2 cellular contexts compared by ENCODE assay signal in the genomic region with DNA sequence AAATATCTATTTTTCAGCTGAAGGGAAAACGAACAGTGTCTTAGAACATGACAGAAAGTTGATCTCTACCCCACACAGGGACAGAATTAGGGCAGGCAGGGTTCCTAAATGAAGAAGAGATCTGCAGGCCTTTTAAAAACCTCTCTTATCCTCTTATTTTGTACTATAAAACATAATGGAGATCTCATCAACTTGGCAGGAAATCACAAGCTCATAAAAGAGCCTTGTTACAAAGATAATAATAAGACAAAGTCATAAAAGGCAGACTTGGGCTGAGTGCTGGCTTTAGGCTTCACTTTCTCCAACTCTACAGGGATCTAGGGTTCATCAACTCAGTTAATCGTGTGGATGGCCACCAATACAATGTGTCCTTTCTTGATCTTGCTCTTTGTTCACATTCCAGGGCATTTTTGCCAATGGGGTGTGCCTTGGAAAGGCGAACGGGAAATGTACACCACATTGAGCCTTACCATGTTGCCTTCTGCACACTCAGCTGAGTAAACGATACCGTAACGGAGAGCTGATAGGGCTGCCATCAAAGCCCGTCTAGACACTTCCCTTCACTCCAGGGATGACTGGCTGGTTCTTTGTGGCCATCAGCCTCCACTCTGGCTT.
TF ChIP-seq lines count a peak whose summit lies in the region.

No MANE protein-coding gene starts in this region.

TF ChIP-seq in H1, 55 proteins besides CTCF, POLR2A, EP300 and RAD21 (continues in another document):
- no peak for TF ChIP-seq CHD1 (IDR thresholded peaks at IDR 0.05; ENCODE audit: low read depth, low read length)
- no peak for TF ChIP-seq HDAC2 (IDR thresholded peaks at IDR 0.05; ENCODE audit: borderline replicate concordance in 1 of 2, low read depth in 2 of 2, low read length in 2 of 2)
- TF ChIP-seq MAX (IDR thresholded peaks at IDR 0.05) = no peak
- TF ChIP-seq RXRA (IDR thresholded peaks at IDR 0.05; ENCODE audit: insufficient read depth, low read depth, low read length) = no peak
- TF ChIP-seq NANOG (IDR thresholded peaks at IDR 0.05; ENCODE audit: insufficient read depth, low read depth, low read length, poor library complexity, severe bottlenecking) = no peak
- no peak for TF ChIP-seq EZH2 (IDR thresholded peaks at IDR 0.05; ENCODE audit: low read depth, low read length, severe bottlenecking)
- no peak for TF ChIP-seq SRF (IDR thresholded peaks at IDR 0.05; ENCODE audit: low read depth, low read length)
- no peak for TF ChIP-seq POLR2AphosphoS5 (IDR thresholded peaks at IDR 0.05; ENCODE audit: low read depth, low read length)
- TF ChIP-seq TEAD4 (IDR thresholded peaks at IDR 0.05; ENCODE audit: low read depth, low read length) = no peak
- TF ChIP-seq KDM1A (IDR thresholded peaks at IDR 0.05; ENCODE audit: borderline replicate concordance, low read length) = no peak
- no peak for TF ChIP-seq TBP (IDR thresholded peaks at IDR 0.05; ENCODE audit: low read depth, low read length)
- TF ChIP-seq, protein P1, sequence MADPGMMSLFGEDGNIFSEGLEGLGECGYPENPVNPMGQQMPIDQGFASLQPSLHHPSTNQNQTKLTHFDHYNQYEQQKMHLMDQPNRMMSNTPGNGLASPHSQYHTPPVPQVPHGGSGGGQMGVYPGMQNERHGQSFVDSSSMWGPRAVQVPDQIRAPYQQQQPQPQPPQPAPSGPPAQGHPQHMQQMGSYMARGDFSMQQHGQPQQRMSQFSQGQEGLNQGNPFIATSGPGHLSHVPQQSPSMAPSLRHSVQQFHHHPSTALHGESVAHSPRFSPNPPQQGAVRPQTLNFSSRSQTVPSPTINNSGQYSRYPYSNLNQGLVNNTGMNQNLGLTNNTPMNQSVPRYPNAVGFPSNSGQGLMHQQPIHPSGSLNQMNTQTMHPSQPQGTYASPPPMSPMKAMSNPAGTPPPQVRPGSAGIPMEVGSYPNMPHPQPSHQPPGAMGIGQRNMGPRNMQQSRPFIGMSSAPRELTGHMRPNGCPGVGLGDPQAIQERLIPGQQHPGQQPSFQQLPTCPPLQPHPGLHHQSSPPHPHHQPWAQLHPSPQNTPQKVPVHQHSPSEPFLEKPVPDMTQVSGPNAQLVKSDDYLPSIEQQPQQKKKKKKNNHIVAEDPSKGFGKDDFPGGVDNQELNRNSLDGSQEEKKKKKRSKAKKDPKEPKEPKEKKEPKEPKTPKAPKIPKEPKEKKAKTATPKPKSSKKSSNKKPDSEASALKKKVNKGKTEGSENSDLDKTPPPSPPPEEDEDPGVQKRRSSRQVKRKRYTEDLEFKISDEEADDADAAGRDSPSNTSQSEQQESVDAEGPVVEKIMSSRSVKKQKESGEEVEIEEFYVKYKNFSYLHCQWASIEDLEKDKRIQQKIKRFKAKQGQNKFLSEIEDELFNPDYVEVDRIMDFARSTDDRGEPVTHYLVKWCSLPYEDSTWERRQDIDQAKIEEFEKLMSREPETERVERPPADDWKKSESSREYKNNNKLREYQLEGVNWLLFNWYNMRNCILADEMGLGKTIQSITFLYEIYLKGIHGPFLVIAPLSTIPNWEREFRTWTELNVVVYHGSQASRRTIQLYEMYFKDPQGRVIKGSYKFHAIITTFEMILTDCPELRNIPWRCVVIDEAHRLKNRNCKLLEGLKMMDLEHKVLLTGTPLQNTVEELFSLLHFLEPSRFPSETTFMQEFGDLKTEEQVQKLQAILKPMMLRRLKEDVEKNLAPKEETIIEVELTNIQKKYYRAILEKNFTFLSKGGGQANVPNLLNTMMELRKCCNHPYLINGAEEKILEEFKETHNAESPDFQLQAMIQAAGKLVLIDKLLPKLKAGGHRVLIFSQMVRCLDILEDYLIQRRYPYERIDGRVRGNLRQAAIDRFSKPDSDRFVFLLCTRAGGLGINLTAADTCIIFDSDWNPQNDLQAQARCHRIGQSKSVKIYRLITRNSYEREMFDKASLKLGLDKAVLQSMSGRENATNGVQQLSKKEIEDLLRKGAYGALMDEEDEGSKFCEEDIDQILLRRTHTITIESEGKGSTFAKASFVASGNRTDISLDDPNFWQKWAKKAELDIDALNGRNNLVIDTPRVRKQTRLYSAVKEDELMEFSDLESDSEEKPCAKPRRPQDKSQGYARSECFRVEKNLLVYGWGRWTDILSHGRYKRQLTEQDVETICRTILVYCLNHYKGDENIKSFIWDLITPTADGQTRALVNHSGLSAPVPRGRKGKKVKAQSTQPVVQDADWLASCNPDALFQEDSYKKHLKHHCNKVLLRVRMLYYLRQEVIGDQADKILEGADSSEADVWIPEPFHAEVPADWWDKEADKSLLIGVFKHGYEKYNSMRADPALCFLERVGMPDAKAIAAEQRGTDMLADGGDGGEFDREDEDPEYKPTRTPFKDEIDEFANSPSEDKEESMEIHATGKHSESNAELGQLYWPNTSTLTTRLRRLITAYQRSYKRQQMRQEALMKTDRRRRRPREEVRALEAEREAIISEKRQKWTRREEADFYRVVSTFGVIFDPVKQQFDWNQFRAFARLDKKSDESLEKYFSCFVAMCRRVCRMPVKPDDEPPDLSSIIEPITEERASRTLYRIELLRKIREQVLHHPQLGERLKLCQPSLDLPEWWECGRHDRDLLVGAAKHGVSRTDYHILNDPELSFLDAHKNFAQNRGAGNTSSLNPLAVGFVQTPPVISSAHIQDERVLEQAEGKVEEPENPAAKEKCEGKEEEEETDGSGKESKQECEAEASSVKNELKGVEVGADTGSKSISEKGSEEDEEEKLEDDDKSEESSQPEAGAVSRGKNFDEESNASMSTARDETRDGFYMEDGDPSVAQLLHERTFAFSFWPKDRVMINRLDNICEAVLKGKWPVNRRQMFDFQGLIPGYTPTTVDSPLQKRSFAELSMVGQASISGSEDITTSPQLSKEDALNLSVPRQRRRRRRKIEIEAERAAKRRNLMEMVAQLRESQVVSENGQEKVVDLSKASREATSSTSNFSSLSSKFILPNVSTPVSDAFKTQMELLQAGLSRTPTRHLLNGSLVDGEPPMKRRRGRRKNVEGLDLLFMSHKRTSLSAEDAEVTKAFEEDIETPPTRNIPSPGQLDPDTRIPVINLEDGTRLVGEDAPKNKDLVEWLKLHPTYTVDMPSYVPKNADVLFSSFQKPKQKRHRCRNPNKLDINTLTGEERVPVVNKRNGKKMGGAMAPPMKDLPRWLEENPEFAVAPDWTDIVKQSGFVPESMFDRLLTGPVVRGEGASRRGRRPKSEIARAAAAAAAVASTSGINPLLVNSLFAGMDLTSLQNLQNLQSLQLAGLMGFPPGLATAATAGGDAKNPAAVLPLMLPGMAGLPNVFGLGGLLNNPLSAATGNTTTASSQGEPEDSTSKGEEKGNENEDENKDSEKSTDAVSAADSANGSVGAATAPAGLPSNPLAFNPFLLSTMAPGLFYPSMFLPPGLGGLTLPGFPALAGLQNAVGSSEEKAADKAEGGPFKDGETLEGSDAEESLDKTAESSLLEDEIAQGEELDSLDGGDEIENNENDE (IDR thresholded peaks at IDR 0.05; ENCODE audit: insufficient replicate concordance, low read length) = no peak
- TF ChIP-seq, protein P2, sequence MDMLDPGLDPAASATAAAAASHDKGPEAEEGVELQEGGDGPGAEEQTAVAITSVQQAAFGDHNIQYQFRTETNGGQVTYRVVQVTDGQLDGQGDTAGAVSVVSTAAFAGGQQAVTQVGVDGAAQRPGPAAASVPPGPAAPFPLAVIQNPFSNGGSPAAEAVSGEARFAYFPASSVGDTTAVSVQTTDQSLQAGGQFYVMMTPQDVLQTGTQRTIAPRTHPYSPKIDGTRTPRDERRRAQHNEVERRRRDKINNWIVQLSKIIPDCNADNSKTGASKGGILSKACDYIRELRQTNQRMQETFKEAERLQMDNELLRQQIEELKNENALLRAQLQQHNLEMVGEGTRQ (IDR thresholded peaks at IDR 0.05; ENCODE audit: low read length) = no peak
- TF ChIP-seq ASH2L (IDR thresholded peaks at IDR 0.05; ENCODE audit: low read length) = no peak

TF ChIP-seq in HepG2, 621 proteins besides CTCF, POLR2A, EP300 and RAD21:
- TF ChIP-seq ZNF572 (CRISPR knock-in tag; IDR thresholded peaks at IDR 0.05) (no peak), ZSCAN25 (CRISPR knock-in tag; IDR thresholded peaks at IDR 0.05) (no peak), HOXA3 (CRISPR knock-in tag; IDR thresholded peaks at IDR 0.05) (no peak), NONO (IDR thresholded peaks at IDR 0.05) (no peak), NONO (CRISPR knock-in tag; conservative IDR thresholded peaks at IDR 0.05) (no peak), NFKB2 (CRISPR knock-in tag; IDR thresholded peaks at IDR 0.05; ENCODE audit: borderline replicate concordance) (no peak), ZSCAN22 (CRISPR knock-in tag; IDR thresholded peaks at IDR 0.05) (no peak)
- TF ChIP-seq, protein P3, sequence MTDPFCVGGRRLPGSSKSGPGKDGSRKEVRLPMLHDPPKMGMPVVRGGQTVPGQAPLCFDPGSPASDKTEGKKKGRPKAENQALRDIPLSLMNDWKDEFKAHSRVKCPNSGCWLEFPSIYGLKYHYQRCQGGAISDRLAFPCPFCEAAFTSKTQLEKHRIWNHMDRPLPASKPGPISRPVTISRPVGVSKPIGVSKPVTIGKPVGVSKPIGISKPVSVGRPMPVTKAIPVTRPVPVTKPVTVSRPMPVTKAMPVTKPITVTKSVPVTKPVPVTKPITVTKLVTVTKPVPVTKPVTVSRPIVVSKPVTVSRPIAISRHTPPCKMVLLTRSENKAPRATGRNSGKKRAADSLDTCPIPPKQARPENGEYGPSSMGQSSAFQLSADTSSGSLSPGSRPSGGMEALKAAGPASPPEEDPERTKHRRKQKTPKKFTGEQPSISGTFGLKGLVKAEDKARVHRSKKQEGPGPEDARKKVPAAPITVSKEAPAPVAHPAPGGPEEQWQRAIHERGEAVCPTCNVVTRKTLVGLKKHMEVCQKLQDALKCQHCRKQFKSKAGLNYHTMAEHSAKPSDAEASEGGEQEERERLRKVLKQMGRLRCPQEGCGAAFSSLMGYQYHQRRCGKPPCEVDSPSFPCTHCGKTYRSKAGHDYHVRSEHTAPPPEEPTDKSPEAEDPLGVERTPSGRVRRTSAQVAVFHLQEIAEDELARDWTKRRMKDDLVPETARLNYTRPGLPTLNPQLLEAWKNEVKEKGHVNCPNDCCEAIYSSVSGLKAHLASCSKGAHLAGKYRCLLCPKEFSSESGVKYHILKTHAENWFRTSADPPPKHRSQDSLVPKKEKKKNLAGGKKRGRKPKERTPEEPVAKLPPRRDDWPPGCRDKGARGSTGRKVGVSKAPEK (CRISPR knock-in tag; IDR thresholded peaks at IDR 0.05; ENCODE audit: borderline replicate concordance) = no peak
